Comparison of ENCODE assay signal across 29 cellular contexts in the genomic region with DNA sequence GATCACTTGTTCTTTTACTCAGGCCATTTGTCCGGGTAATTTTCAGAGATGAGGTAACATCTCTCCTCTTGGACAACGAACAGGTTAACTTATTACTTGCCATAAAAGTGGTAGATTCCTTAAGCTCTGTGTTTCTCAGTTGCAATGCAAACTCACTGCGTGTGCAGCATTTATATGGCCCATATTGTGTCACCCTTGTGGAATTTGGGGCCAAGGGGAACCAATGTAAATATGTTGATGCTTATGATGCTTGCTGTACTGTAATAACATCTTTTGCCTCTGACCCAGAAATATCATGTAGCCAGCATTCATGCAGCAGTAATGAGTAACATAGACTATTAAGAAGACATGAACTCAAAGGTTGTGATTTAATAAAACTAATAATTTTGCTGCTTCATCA.
DNase-seq lines count a peak whose midpoint lies in the region; ATAC-seq and TF ChIP-seq lines count a peak whose summit lies in the region.
"Had no signal": no experiment of that assay in that cellular context is flagged by ENCODE, and none has a peak within 500 bp of the region (broad histone marks: within the 10 kb centered on the region; RNA-seq: fewer than 3 reads in every experiment).

No MANE protein-coding gene starts in this region.

- H2BK12ac ChIP-seq in trophoblast cell (ENCODE audit: low read length): no peak overlapping the region

- H3K4me3 Mint-ChIP-seq in type B pancreatic cell: no peak overlapping the region
- H3K4me3 Mint-ChIP-seq: activated naive CD4-positive, alpha-beta T cell treated with anti-CD3 and anti-CD28 coated beads for 36 hours; effector memory CD8-positive, alpha-beta T cell; natural killer cell had no signal

- H3K36me3 ChIP-seq in PC-3 (ENCODE audit: low read depth, low read length) (no peaks in the 10 kb centered on the region), trophoblast cell (ENCODE audit: control insufficient read depth in 1 of 2, insufficient read depth in 2 of 2, low read length in 2 of 2) (peaks cover 8 to 12% of the 10 kb centered on the region in 2 experiments), right atrium auricular region (no peaks in the 10 kb centered on the region)
- H3K36me3 ChIP-seq: BLaER1 treated with 17β-estradiol and CSF1 and Interleukin-3, amounts not matched to agents 10 nM and 100 nM; lower lobe of right lung; SJSA1; upper lobe of left lung had no signal

- H3K4me2 ChIP-seq in PC-3 (ENCODE audit: low read length) (peak overlapping the region; percentile 37; the same call in 1 of the 2 replicates), trophoblast cell (ENCODE audit: low read length) (no peak overlapping the region)
- H3K4me2 ChIP-seq: BLaER1 treated with 17β-estradiol and CSF1 and Interleukin-3, amounts not matched to agents 10 nM and 100 nM had no signal

- H3K79me2 ChIP-seq in PC-3 (ENCODE audit: low read length) (no peaks in the 10 kb centered on the region), trophoblast cell (ENCODE audit: control insufficient read depth, insufficient read depth, low read length, poor library complexity) (no peaks in the 10 kb centered on the region)

- H3K27me3 ChIP-seq in PC-3 (ENCODE audit: low read length) (no peaks in the 10 kb centered on the region), trophoblast cell (ENCODE audit: insufficient read depth, low read length) (no peaks in the 10 kb centered on the region), right atrium auricular region (no peaks in the 10 kb centered on the region)
- H3K27me3 ChIP-seq: BLaER1 treated with 17β-estradiol and CSF1 and Interleukin-3, amounts not matched to agents 10 nM and 100 nM; SJSA1; upper lobe of left lung had no signal

- WGBS in trophoblast cell (ENCODE audit: extremely low coverage, insufficient coverage, insufficient read length): no CpG with 5 or more reads among the region's 3 CpGs

- no peak overlapping the region for H3K27ac Mint-ChIP-seq in type B pancreatic cell
- H3K27ac Mint-ChIP-seq: activated naive CD4-positive, alpha-beta T cell treated with anti-CD3 and anti-CD28 coated beads for 36 hours; effector memory CD8-positive, alpha-beta T cell; natural killer cell had no signal

- ATAC-seq in PC-3 (peak; percentile 37), GM21381 (IDR thresholded peaks at IDR 0.05; ENCODE audit: unreplicated experiment) (no peak)
- ATAC-seq: effector memory CD8-positive, alpha-beta T cell; lower lobe of right lung; natural killer cell had no signal

- H4K8ac ChIP-seq in trophoblast cell (ENCODE audit: low read depth, low read length): no peak overlapping the region

- H3K4me1 ChIP-seq in PC-3 (ENCODE audit: insufficient read depth, low read length) (peaks cover 19% of the 10 kb centered on the region), trophoblast cell (ENCODE audit: control insufficient read depth in 1 of 2, insufficient read depth in 2 of 2, low read length in 2 of 2) (no peaks in the 10 kb centered on the region), right atrium auricular region (no peaks in the 10 kb centered on the region)
- H3K4me1 ChIP-seq: BLaER1 treated with 17β-estradiol and CSF1 and Interleukin-3, amounts not matched to agents 10 nM and 100 nM; lower lobe of right lung; SJSA1; upper lobe of left lung had no signal

- H2BK120ac ChIP-seq in trophoblast cell (ENCODE audit: insufficient read depth, low read length, poor library complexity): no peak overlapping the region

- no peak overlapping the region for H4K12ac ChIP-seq in trophoblast cell (ENCODE audit: low read depth, low read length)

- TF ChIP-seq CTCF in PC-3 (conservative IDR thresholded peaks at IDR 0.05; ENCODE audit: low read depth, low read length) (no peak), right atrium auricular region (IDR thresholded peaks at IDR 0.05) (no peak), type B pancreatic cell (conservative IDR thresholded peaks at IDR 0.05) (no peak)

- no peak overlapping the region for H2AK5ac ChIP-seq in trophoblast cell (ENCODE audit: low read length)

- no peaks in the 10 kb centered on the region for H3K27me3 Mint-ChIP-seq in type B pancreatic cell
- H3K27me3 Mint-ChIP-seq: effector memory CD8-positive, alpha-beta T cell had no signal

- H3K14ac ChIP-seq in trophoblast cell (ENCODE audit: low read length): no peak overlapping the region

- no peaks in the 10 kb centered on the region for H3K9me3 Mint-ChIP-seq in type B pancreatic cell
- H3K9me3 Mint-ChIP-seq: activated naive CD4-positive, alpha-beta T cell treated with anti-CD3 and anti-CD28 coated beads for 36 hours; effector memory CD8-positive, alpha-beta T cell; natural killer cell had no signal

- no peaks in the 10 kb centered on the region for H3K9me2 ChIP-seq in PC-3 (replicated peaks; ENCODE audit: low read length)

- H3F3A ChIP-seq in PC-3 (ENCODE audit: low read length, unreplicated experiment): no peaks in the 10 kb centered on the region

- peak; percentile 75 for DNase-seq in EH (ENCODE audit: low read depth)
- DNase-seq in PC-3: peak; percentile 59
- DNase-seq in fibroblast of peridontal ligament (ENCODE audit: extremely low read depth): peak; percentile 55
- DNase-seq in trophoblast cell: peak; percentile 11 to 49
- DNase-seq in right atrium auricular region (ENCODE audit: low spot score): no peak
- no peak for DNase-seq in type B pancreatic cell (ENCODE audit: extremely low spot score, unreplicated experiment)
- DNase-seq in GF-D8 (lab: John Stamatoyannopoulos, UW): no peak
- DNase-seq: ACHN; activated CD4-positive, alpha-beta T cell treated with anti-CD3 and anti-CD28 coated beads, Interleukin-2, amount 50 U/mL, for 4 hours; activated CD4-positive, CD25-positive, alpha-beta regulatory T cell; activated naive CD4-positive, alpha-beta T cell treated with anti-CD3 and anti-CD28 coated beads for 36 hours; DND-41; effector memory CD8-positive, alpha-beta T cell; erythroblast; GM23248; kidney; lower lobe of right lung; natural killer cell; NCI-H2029 treated with DMSO at 0.1 percent for 48 hours; NCI-H69; RPMI8226; stimulated activated CD4-positive, alpha-beta T cell treated with anti-CD3 and anti-CD28 coated beads, Interleukin-12 subunit alpha, Interleukin-12 subunit beta, amount 100 ng/mL, for 4 hours; stimulated activated CD4-positive, alpha-beta T cell treated with anti-CD3 and anti-CD28 coated beads, Interleukin-4, amount 100 ng/mL, for 1 hour; T-helper 1 cell; upper lobe of left lung had no signal

- POLR2A ChIA-PET in PC-3 (lab: Charles Lee; ENCODE audit: unreplicated experiment): no interaction called here

- H3K4me3 ChIP-seq in PC-3 (ENCODE audit: low read length): no peak overlapping the region
- no peak overlapping the region for H3K4me3 ChIP-seq in trophoblast cell (ENCODE audit: low read depth, low read length)
- H3K4me3 ChIP-seq in right atrium auricular region: no peak overlapping the region
- H3K4me3 ChIP-seq: BLaER1 treated with 17β-estradiol and CSF1 and Interleukin-3, amounts not matched to agents 10 nM and 100 nM; coronary artery; GM23248; lower lobe of right lung; SJSA1; upper lobe of left lung had no signal

- no TSS peak for BruUV-seq in PC-3 (replicated peaks; lab: Mats Ljungman, UMichigan)

- no peak overlapping the region for H3K18ac ChIP-seq in trophoblast cell (ENCODE audit: low read length)

- H3K79me1 ChIP-seq in trophoblast cell (ENCODE audit: low read length): no peaks in the 10 kb centered on the region

- H3K23ac ChIP-seq in trophoblast cell (ENCODE audit: low read length): no peak overlapping the region

- H2AFZ ChIP-seq in PC-3 (ENCODE audit: low read length): no peak overlapping the region
- no peak overlapping the region for H2AFZ ChIP-seq in trophoblast cell (ENCODE audit: insufficient read depth, low read length, poor library complexity)
- H2AFZ ChIP-seq: GM23248 had no signal

- no peak overlapping the region for H3K4ac ChIP-seq in trophoblast cell (ENCODE audit: low read depth, low read length)

- no peak overlapping the region for H2BK5ac ChIP-seq in trophoblast cell (ENCODE audit: low read depth, low read length, poor library complexity)

- no peak overlapping the region for H4K91ac ChIP-seq in trophoblast cell (ENCODE audit: low read depth, low read length)

- no peaks in the 10 kb centered on the region for H3K36me3 Mint-ChIP-seq in type B pancreatic cell
- H3K36me3 Mint-ChIP-seq: natural killer cell had no signal

- H3K4me1 Mint-ChIP-seq in type B pancreatic cell (ENCODE audit: unreplicated experiment): no peaks in the 10 kb centered on the region
- H3K4me1 Mint-ChIP-seq: natural killer cell had no signal

- intact Hi-C loops in PC-3 (cut with micrococcal nuclease): no loop called here

- H4K20me1 ChIP-seq in PC-3 (ENCODE audit: low read length): no peaks in the 10 kb centered on the region
- H4K20me1 ChIP-seq: BLaER1 treated with 17β-estradiol and CSF1 and Interleukin-3, amounts not matched to agents 10 nM and 100 nM had no signal

- H3K9ac ChIP-seq in PC-3 (ENCODE audit: low read length) (no peak overlapping the region), trophoblast cell (ENCODE audit: low read length) (no peak overlapping the region)
- H3K9ac ChIP-seq: BLaER1 treated with 17β-estradiol and CSF1 and Interleukin-3, amounts not matched to agents 10 nM and 100 nM; GM23248 had no signal

- H3K9me3 ChIP-seq in PC-3 (ENCODE audit: low read length): no peaks in the 10 kb centered on the region
- H3K9me3 ChIP-seq in trophoblast cell (ENCODE audit: insufficient read depth, low read depth, low read length): peaks cover 3% of the 10 kb centered on the region
- no peaks in the 10 kb centered on the region for H3K9me3 ChIP-seq in right atrium auricular region
- H3K9me3 ChIP-seq: lower lobe of right lung, SJSA1, upper lobe of left lung had no signal

- H3K27ac ChIP-seq in PC-3 (ENCODE audit: low read length) (no peak overlapping the region), trophoblast cell (ENCODE audit: low read depth, low read length) (no peak overlapping the region), right atrium auricular region (no peak overlapping the region)
- H3K27ac ChIP-seq: BLaER1 treated with 17β-estradiol and CSF1 and Interleukin-3, amounts not matched to agents 10 nM and 100 nM; coronary artery; GM23248; lower lobe of right lung; SJSA1; upper lobe of left lung had no signal

- CTCF ChIA-PET in PC-3 (lab: Charles Lee): no interaction called here

Comparison
In these comparisons a context has a peak if more than half of its experiments do, and no peak if none do; other contexts are left out.
1. DNase-seq: peak in EH (single experiment), PC-3 (single experiment), fibroblast of peridontal ligament (single experiment) and trophoblast cell (2 of 2); none in right atrium auricular region (single experiment), type B pancreatic cell (single experiment) and GF-D8 (single experiment).